17 cellular contexts compared by ENCODE assay signal in the genomic region with DNA sequence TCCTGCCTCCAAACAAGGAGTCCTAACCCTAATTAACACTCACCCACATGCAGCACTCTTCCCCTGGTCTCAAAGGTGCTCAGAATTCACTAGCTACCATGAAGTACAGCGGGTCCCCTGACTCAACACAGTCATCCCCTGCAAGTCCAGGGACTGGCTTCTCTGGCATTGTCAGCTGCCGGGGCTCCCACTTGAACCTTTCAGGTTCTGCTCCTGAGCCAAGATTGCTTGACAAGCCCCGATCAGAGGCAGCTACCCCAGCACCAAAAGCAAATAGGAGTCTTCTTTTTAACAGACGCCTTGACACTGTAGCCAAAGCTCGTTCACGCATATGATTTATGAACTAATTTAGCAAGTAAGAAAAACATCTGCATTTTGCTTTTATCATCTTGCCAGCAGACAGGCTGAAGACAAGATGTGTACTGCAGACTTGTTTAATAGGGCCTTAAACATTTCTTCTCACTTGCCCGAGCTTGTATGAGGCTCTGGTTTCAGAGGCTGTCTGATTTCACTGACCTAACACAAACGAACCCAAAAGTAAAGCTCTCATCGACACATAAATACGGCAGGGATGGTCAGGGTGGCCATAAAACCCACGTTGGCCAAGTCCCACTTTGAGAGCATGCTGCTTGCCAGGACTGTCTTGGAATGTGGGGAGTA.
"Had no signal": no experiment of that assay in that cellular context is flagged by ENCODE, and none has a peak within 500 bp of the region (broad histone marks: within the 10 kb centered on the region; RNA-seq: fewer than 3 reads in every experiment).

No MANE protein-coding gene starts in this region.

- H3K4me1 ChIP-seq: heart left ventricle, stomach, transverse colon had no signal

- H3K4me3 ChIP-seq: dorsolateral prefrontal cortex, heart left ventricle, sigmoid colon, skin epidermis, stomach, thoracic aorta, transverse colon had no signal

- H3K9me3 ChIP-seq: heart left ventricle, sigmoid colon, stomach, thoracic aorta, transverse colon had no signal

- H3K27ac ChIP-seq: heart left ventricle, sigmoid colon, skin epidermis, stomach, thoracic aorta, transverse colon had no signal

- H3K36me3 ChIP-seq: heart left ventricle, sigmoid colon, stomach, thoracic aorta, transverse colon had no signal

- DNase-seq: cortex of kidney; dorsolateral prefrontal cortex; effector CD8-positive, alpha-beta T cell; heart left ventricle; hippocampal formation; kidney glomerular epithelial cell; sigmoid colon; stimulated activated CD4-positive, alpha-beta T cell treated with anti-CD3 and anti-CD28 coated beads, Interleukin-12 subunit alpha, Interleukin-12 subunit beta, amount 100 ng/mL, for 4 hours; stimulated activated naive CD4-positive, alpha-beta T cell; stomach; substantia nigra; transverse colon had no signal

- H3K27me3 ChIP-seq: dorsolateral prefrontal cortex, sigmoid colon, transverse colon had no signal

- ATAC-seq: esophagus mucosa; heart left ventricle; left lobe of liver; natural killer cell treated with Interleukin-12 subunit alpha and Interleukin-12 subunit beta and Interleukin-15 and Interleukin-18, amount 100 ng/mL, for 72 hours had no signal
